In the genomic region with DNA sequence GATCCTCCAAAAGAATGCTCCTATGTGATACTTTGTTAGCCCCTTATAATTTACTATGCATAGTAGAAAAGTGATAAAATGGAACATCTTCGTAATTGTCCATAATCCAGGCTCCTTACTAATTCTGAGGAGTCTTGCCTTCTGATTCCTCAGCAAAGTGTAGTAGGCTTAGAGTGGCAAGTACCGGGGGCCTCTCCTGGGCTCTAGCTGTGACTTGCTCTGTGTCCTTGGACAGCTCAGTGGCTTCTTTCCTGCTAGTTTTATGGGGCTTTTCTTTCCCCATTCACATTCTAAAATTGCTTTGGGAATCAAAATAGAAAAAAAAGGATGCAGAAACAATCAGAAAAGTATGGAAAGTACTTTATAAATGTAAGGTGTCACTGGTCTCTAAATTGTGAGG, we compare ENCODE assay signal across 18 cellular contexts.
A peak's percentile ranks its signal among the peaks of the same experiment; 100 is the strongest.
DNase-seq lines count a peak whose midpoint lies in the region; TF ChIP-seq lines count a peak whose summit lies in the region.
"Had no signal": no experiment of that assay in that cellular context is flagged by ENCODE, and none has a peak within 500 bp of the region (broad histone marks: within the 10 kb centered on the region; RNA-seq: fewer than 3 reads in every experiment).

No MANE protein-coding gene starts in this region.

- DNase-seq in SK-N-MC (ENCODE audit: low read depth, low spot score) (no peak), mesothelial cell of epicardium (ENCODE audit: low spot score in 2 of 2, unreplicated experiment in 2 of 2) (no peak), progenitor cell of endocrine pancreas (ENCODE audit: low spot score, unreplicated experiment) (no peak), SW480 (ENCODE audit: low spot score) (no peak), A172 (ENCODE audit: low spot score) (no peak), NCI-H1436 (lab: John Stamatoyannopoulos, UW) (no peak)
- DNase-seq: 8988T; AML-193; Caco-2; Calu3; CD4-positive, alpha-beta T cell; CD8-positive, alpha-beta T cell; DMS79 treated with DMSO at 0.1 percent for 48 hours; GF-D8 had no signal

- H3K27ac Mint-ChIP-seq in mesothelial cell of epicardium (peak overlapping the region; percentile 76), progenitor cell of endocrine pancreas (peak overlapping the region; percentile 59)
- H3K27ac Mint-ChIP-seq: B cell; CD4-positive, alpha-beta T cell; CD8-positive, alpha-beta T cell had no signal

- H3K4me1 Mint-ChIP-seq in mesothelial cell of epicardium (peaks cover 16% of the 10 kb centered on the region), progenitor cell of endocrine pancreas (ENCODE audit: low read depth) (no peaks in the 10 kb centered on the region)
- H3K4me1 Mint-ChIP-seq: B cell had no signal

- H3K36me3 Mint-ChIP-seq in mesothelial cell of epicardium, result no peaks in the 10 kb centered on the region
- no peaks in the 10 kb centered on the region for H3K36me3 Mint-ChIP-seq in progenitor cell of endocrine pancreas (ENCODE audit: insufficient read depth)
- H3K36me3 Mint-ChIP-seq: CD8-positive, alpha-beta T cell had no signal

- H3K9me3 ChIP-seq in SK-N-MC (ENCODE audit: low read depth, low read length), result no peaks in the 10 kb centered on the region
- H3K9me3 ChIP-seq: A549; BLaER1 treated with 17β-estradiol and CSF1 and Interleukin-3, amounts not matched to agents 10 nM and 100 nM; Caco-2 had no signal

- H3K9ac ChIP-seq in SK-N-MC (ENCODE audit: insufficient read length), result no peak overlapping the region
- H3K9ac ChIP-seq: BLaER1 treated with 17β-estradiol and CSF1 and Interleukin-3, amounts not matched to agents 10 nM and 100 nM had no signal

- TF ChIP-seq CTCF in mesothelial cell of epicardium (IDR thresholded peaks at IDR 0.05; ENCODE audit: unreplicated experiment) (no peak), progenitor cell of endocrine pancreas (IDR thresholded peaks at IDR 0.05; ENCODE audit: unreplicated experiment) (no peak)

- peak overlapping the region; percentile 74 for H3K27ac ChIP-seq in SK-N-MC
- H3K27ac ChIP-seq: A549; BLaER1 treated with 17β-estradiol and CSF1 and Interleukin-3, amounts not matched to agents 10 nM and 100 nM; C4-2B had no signal

- no peaks in the 10 kb centered on the region for H3K36me3 ChIP-seq in SK-N-MC (ENCODE audit: insufficient read depth, low read length)
- H3K36me3 ChIP-seq: BLaER1 treated with 17β-estradiol and CSF1 and Interleukin-3, amounts not matched to agents 10 nM and 100 nM had no signal

- H3K4me3 ChIP-seq in SK-N-MC, result peak overlapping the region; percentile 61
- H3K4me3 ChIP-seq: A549; BLaER1 treated with 17β-estradiol and CSF1 and Interleukin-3, amounts not matched to agents 10 nM and 100 nM had no signal

- H3K27me3 Mint-ChIP-seq in mesothelial cell of epicardium (ENCODE audit: low read depth) (no peaks in the 10 kb centered on the region), progenitor cell of endocrine pancreas (peaks cover 8% of the 10 kb centered on the region)

- H3K9me3 Mint-ChIP-seq in mesothelial cell of epicardium (no peaks in the 10 kb centered on the region), progenitor cell of endocrine pancreas (ENCODE audit: low read depth) (no peaks in the 10 kb centered on the region)
- H3K9me3 Mint-ChIP-seq: CD4-positive, alpha-beta T cell; CD8-positive, alpha-beta T cell had no signal

- H3K4me3 Mint-ChIP-seq in mesothelial cell of epicardium, result no peak overlapping the region
- H3K4me3 Mint-ChIP-seq in progenitor cell of endocrine pancreas (ENCODE audit: low read depth), result no peak overlapping the region
- H3K4me3 Mint-ChIP-seq: B cell; CD4-positive, alpha-beta T cell; CD8-positive, alpha-beta T cell had no signal
